ENCODE assay signal across 15 cellular contexts in the genomic region with DNA sequence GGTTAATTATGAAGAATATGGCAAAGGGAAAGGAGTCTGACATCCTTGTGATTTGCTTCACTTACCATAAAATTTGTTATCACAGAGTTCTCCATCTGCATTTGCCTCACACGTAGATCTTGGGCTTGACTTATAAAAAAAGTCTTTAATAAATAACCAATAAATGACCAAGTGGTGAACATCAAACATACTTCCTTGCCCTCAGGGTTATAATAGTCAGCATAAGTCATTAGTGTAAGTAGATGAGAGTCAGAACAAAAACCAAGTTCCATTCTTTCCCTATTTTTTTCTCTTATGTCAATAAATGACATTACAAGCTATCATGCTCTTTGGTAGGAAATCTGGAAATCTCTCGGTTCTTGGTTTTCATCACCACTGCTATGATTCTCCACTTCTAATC.
A peak's percentile ranks its signal among the peaks of the same experiment; 100 is the strongest.
DNase-seq lines count a peak whose midpoint lies in the region; FAIRE-seq and TF ChIP-seq lines count a peak whose summit lies in the region.
"Had no signal": no experiment of that assay in that cellular context is flagged by ENCODE, and none has a peak within 500 bp of the region (broad histone marks: within the 10 kb centered on the region; RNA-seq: fewer than 3 reads in every experiment).

No MANE protein-coding gene starts in this region.

- DNase-seq in Caki2 (ENCODE audit: low read depth) (peak; percentile 92), bronchial epithelial cell (ENCODE audit: low read depth) (peak; percentile 25), kidney glomerular epithelial cell (lab: John Stamatoyannopoulos, UW) (peak; percentile 79), neural progenitor cell (ENCODE audit: low spot score) (no peak), D341Med (ENCODE audit: low spot score) (no peak), GM12891 (ENCODE audit: insufficient read length, low spot score) (no peak)
- DNase-seq in CD4-positive, alpha-beta memory T cell: no peak
- DNase-seq in activated CD4-positive, alpha-beta T cell treated with anti-CD3 and anti-CD28 coated beads, Interleukin-2, amount 10 ng/mL, durations not matched to agents 7 days and 5 days: no peak
- DNase-seq: AML-193; CD4-positive, CD25-positive, alpha-beta regulatory T cell; GM23248; H7 had no signal

- H3K4me2 ChIP-seq in neural progenitor cell: no peak overlapping the region
- H3K4me2 ChIP-seq: BLaER1 treated with 17β-estradiol and CSF1 and Interleukin-3, amounts not matched to agents 10 nM and 100 nM had no signal

- intact Hi-C loops in CD4-positive, alpha-beta memory T cell (cut with micrococcal nuclease): no loop called here

- H3K4me3 Mint-ChIP-seq in neural progenitor cell: no peak overlapping the region
- no peak overlapping the region for H3K4me3 Mint-ChIP-seq in CD4-positive, alpha-beta memory T cell
- no peak overlapping the region for H3K4me3 Mint-ChIP-seq in activated CD4-positive, alpha-beta T cell treated with anti-CD3 and anti-CD28 coated beads, Interleukin-2, amount 10 ng/mL, durations not matched to agents 7 days and 5 days
- H3K4me3 Mint-ChIP-seq: CD4-positive, CD25-positive, alpha-beta regulatory T cell had no signal

- H3K9me3 Mint-ChIP-seq in neural progenitor cell: no peaks in the 10 kb centered on the region
- H3K9me3 Mint-ChIP-seq in CD4-positive, alpha-beta memory T cell: peaks cover 0 to 5% (median 0%) of the 10 kb centered on the region in 8 donors
- no peaks in the 10 kb centered on the region for H3K9me3 Mint-ChIP-seq in activated CD4-positive, alpha-beta T cell treated with anti-CD3 and anti-CD28 coated beads, Interleukin-2, amount 10 ng/mL, durations not matched to agents 7 days and 5 days

- H3K9me3 ChIP-seq in neural progenitor cell (ENCODE audit: low read depth): no peaks in the 10 kb centered on the region
- no peaks in the 10 kb centered on the region for H3K9me3 ChIP-seq in CD4-positive, alpha-beta memory T cell (ENCODE audit: control insufficient read depth in 1 of 2, low read length in 2 of 2)
- H3K9me3 ChIP-seq: BLaER1 treated with 17β-estradiol and CSF1 and Interleukin-3, amounts not matched to agents 10 nM and 100 nM had no signal

- H3K27ac ChIP-seq in neural progenitor cell: no peak overlapping the region
- no peak overlapping the region for H3K27ac ChIP-seq in CD4-positive, alpha-beta memory T cell (ENCODE audit: low read depth, low read length)
- H3K27ac ChIP-seq: BLaER1 treated with 17β-estradiol and CSF1 and Interleukin-3, amounts not matched to agents 10 nM and 100 nM; GM23248 had no signal

- H4K20me1 ChIP-seq in neural progenitor cell (ENCODE audit: low read depth): no peaks in the 10 kb centered on the region
- H4K20me1 ChIP-seq: BLaER1 treated with 17β-estradiol and CSF1 and Interleukin-3, amounts not matched to agents 10 nM and 100 nM had no signal

- no peaks in the 10 kb centered on the region for H3K27me3 ChIP-seq in bronchial epithelial cell (ENCODE audit: control insufficient read depth, insufficient read depth, low read length)
- H3K27me3 ChIP-seq in neural progenitor cell: no peaks in the 10 kb centered on the region
- no peaks in the 10 kb centered on the region for H3K27me3 ChIP-seq in CD4-positive, alpha-beta memory T cell (ENCODE audit: insufficient read depth, low read length)
- H3K27me3 ChIP-seq: BLaER1 treated with 17β-estradiol and CSF1 and Interleukin-3, amounts not matched to agents 10 nM and 100 nM had no signal

- H3K27me3 Mint-ChIP-seq in neural progenitor cell (ENCODE audit: insufficient read depth, low read depth): no peaks in the 10 kb centered on the region
- H3K27me3 Mint-ChIP-seq in CD4-positive, alpha-beta memory T cell: no peaks in the 10 kb centered on the region
- no peaks in the 10 kb centered on the region for H3K27me3 Mint-ChIP-seq in activated CD4-positive, alpha-beta T cell treated with anti-CD3 and anti-CD28 coated beads, Interleukin-2, amount 10 ng/mL, durations not matched to agents 7 days and 5 days
- H3K27me3 Mint-ChIP-seq: CD4-positive, CD25-positive, alpha-beta regulatory T cell had no signal

- peak overlapping the region; percentile 52 for H2AFZ ChIP-seq in neural progenitor cell (replicated peaks)
- H2AFZ ChIP-seq: GM23248 had no signal

- in situ Hi-C loops in Caki2 (cut with HindIII; ENCODE audit: low pct_unique_long_range_greater_than_20kb, low sequenced_read_pairs): no loop called here

- no peak overlapping the region for H3K9ac ChIP-seq in neural progenitor cell
- H3K9ac ChIP-seq: BLaER1 treated with 17β-estradiol and CSF1 and Interleukin-3, amounts not matched to agents 10 nM and 100 nM; GM23248 had no signal

- H3F3A ChIP-seq in neural progenitor cell (ENCODE audit: low read depth): no peaks in the 10 kb centered on the region

- FAIRE-seq in bronchial epithelial cell (lab: Jason Lieb, UNC) (no peak), GM12891 (lab: Jason Lieb, UNC) (no peak)
- FAIRE-seq: GM18507, K562 had no signal

- no peaks in the 10 kb centered on the region for H3K36me3 Mint-ChIP-seq in neural progenitor cell
- no peaks in the 10 kb centered on the region for H3K36me3 Mint-ChIP-seq in CD4-positive, alpha-beta memory T cell
- H3K36me3 Mint-ChIP-seq in activated CD4-positive, alpha-beta T cell treated with anti-CD3 and anti-CD28 coated beads, Interleukin-2, amount 10 ng/mL, durations not matched to agents 7 days and 5 days (ENCODE audit: low read depth): no peaks in the 10 kb centered on the region
- H3K36me3 Mint-ChIP-seq: CD4-positive, CD25-positive, alpha-beta regulatory T cell had no signal

- H3K79me2 ChIP-seq in neural progenitor cell (ENCODE audit: low read depth): no peaks in the 10 kb centered on the region

- H3K36me3 ChIP-seq in bronchial epithelial cell (ENCODE audit: control insufficient read depth, insufficient read depth, low read length) (no peaks in the 10 kb centered on the region), neural progenitor cell (no peaks in the 10 kb centered on the region)
- no peaks in the 10 kb centered on the region for H3K36me3 ChIP-seq in CD4-positive, alpha-beta memory T cell (ENCODE audit: insufficient read depth, low read length)
- H3K36me3 ChIP-seq: BLaER1 treated with 17β-estradiol and CSF1 and Interleukin-3, amounts not matched to agents 10 nM and 100 nM had no signal

- no peak for TF ChIP-seq CTCF in bronchial epithelial cell (IDR thresholded peaks at IDR 0.05; ENCODE audit: insufficient read depth, low read length, severe bottlenecking)
- no peak for TF ChIP-seq CTCF in neural progenitor cell (IDR thresholded peaks at IDR 0.05)

- POLR2A ChIA-PET in CD4-positive, alpha-beta memory T cell (lab: Charles Lee; ENCODE audit: partially characterized antibody): no interaction called here
- POLR2A ChIA-PET in activated CD4-positive, alpha-beta T cell treated with anti-CD3 and anti-CD28 coated beads, Interleukin-2, amount 10 ng/mL, durations not matched to agents 7 days and 5 days (lab: Charles Lee): no interaction called here

- H3K27ac Mint-ChIP-seq in neural progenitor cell: no peak overlapping the region
- H3K27ac Mint-ChIP-seq in CD4-positive, alpha-beta memory T cell: no peak overlapping the region
- no peak overlapping the region for H3K27ac Mint-ChIP-seq in activated CD4-positive, alpha-beta T cell treated with anti-CD3 and anti-CD28 coated beads, Interleukin-2, amount 10 ng/mL, durations not matched to agents 7 days and 5 days
- H3K27ac Mint-ChIP-seq: CD4-positive, CD25-positive, alpha-beta regulatory T cell had no signal

- CTCF ChIA-PET in CD4-positive, alpha-beta memory T cell (lab: Charles Lee; ENCODE audit: partially characterized antibody): no interaction called here
- CTCF ChIA-PET in activated CD4-positive, alpha-beta T cell treated with anti-CD3 and anti-CD28 coated beads, Interleukin-2, amount 10 ng/mL, durations not matched to agents 7 days and 5 days (lab: Charles Lee): no interaction called here

- no peaks in the 10 kb centered on the region for H3K4me1 Mint-ChIP-seq in neural progenitor cell
- H3K4me1 Mint-ChIP-seq in CD4-positive, alpha-beta memory T cell: no peaks in the 10 kb centered on the region
- H3K4me1 Mint-ChIP-seq in activated CD4-positive, alpha-beta T cell treated with anti-CD3 and anti-CD28 coated beads, Interleukin-2, amount 10 ng/mL, durations not matched to agents 7 days and 5 days: no peaks in the 10 kb centered on the region
- H3K4me1 Mint-ChIP-seq: CD4-positive, CD25-positive, alpha-beta regulatory T cell had no signal

- TF ChIP-seq POLR2A in GM12891 (IDR thresholded peaks at IDR 0.05; ENCODE audit: low read depth, low read length): no peak

- H3K4me1 ChIP-seq in neural progenitor cell: no peaks in the 10 kb centered on the region
- no peaks in the 10 kb centered on the region for H3K4me1 ChIP-seq in CD4-positive, alpha-beta memory T cell (ENCODE audit: insufficient read depth, low read length)
- H3K4me1 ChIP-seq: BLaER1 treated with 17β-estradiol and CSF1 and Interleukin-3, amounts not matched to agents 10 nM and 100 nM had no signal

- H3K4me3 ChIP-seq in bronchial epithelial cell (ENCODE audit: low read depth, low read length) (no peak overlapping the region), neural progenitor cell (no peak overlapping the region)
- no peak overlapping the region for H3K4me3 ChIP-seq in CD4-positive, alpha-beta memory T cell (ENCODE audit: low read length in 2 of 2)
- H3K4me3 ChIP-seq: BLaER1 treated with 17β-estradiol and CSF1 and Interleukin-3, amounts not matched to agents 10 nM and 100 nM; GM23248; K562 had no signal

TF ChIP-seq in GM12891, 5 proteins besides CTCF, POLR2A, EP300 and RAD21:
- no peak for TF ChIP-seq POLR2AphosphoS5 (IDR thresholded peaks at IDR 0.05; ENCODE audit: low read depth, low read length)
- TF ChIP-seq POU2F2 (IDR thresholded peaks at IDR 0.05; ENCODE audit: low read depth, low read length): no peak
- TF ChIP-seq PAX5 (IDR thresholded peaks at IDR 0.05; ENCODE audit: insufficient read depth, low read length, severe bottlenecking): no peak
- no peak for TF ChIP-seq SPI1 (IDR thresholded peaks at IDR 0.05; ENCODE audit: low read depth, low read length)

Comparison
In these comparisons a context has a peak if more than half of its experiments do, and no peak if none do; other contexts are left out.
1. DNase-seq: peak in Caki2 (single experiment), bronchial epithelial cell (single experiment) and kidney glomerular epithelial cell (single experiment); none in neural progenitor cell (single experiment), D341Med (single experiment), CD4-positive, alpha-beta memory T cell (0 of 5), activated CD4-positive, alpha-beta T cell treated with anti-CD3 and anti-CD28 coated beads, Interleukin-2, amount 10 ng/mL, durations not matched to agents 7 days and 5 days (single experiment) and GM12891 (single experiment).